1 cellular context compared by ENCODE assay signal in the genomic region with DNA sequence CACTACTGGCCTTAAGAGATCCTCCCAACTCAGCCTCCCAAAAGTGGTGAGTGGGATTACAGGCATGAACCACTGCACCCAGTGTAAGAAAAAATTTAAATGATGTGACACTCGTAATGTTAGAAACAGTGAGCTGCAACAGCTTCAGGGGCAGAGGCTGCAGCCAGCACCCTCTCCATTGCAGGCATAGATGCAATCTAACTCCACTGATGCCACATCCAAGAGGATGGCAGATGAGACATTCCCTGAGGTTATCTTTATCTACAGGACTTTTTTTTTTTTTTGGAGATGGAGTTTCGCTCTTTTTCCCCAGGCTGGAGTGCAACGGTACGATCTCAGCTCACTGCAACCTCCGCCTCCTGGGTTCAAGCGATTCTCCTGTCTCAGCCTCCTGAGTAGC.
TF ChIP-seq lines count a peak whose summit lies in the region.

No MANE protein-coding gene starts in this region.

TF ChIP-seq in SK-N-SH, 30 proteins besides CTCF, POLR2A, EP300 and RAD21 (continued from another document):
- TF ChIP-seq, protein P1, sequence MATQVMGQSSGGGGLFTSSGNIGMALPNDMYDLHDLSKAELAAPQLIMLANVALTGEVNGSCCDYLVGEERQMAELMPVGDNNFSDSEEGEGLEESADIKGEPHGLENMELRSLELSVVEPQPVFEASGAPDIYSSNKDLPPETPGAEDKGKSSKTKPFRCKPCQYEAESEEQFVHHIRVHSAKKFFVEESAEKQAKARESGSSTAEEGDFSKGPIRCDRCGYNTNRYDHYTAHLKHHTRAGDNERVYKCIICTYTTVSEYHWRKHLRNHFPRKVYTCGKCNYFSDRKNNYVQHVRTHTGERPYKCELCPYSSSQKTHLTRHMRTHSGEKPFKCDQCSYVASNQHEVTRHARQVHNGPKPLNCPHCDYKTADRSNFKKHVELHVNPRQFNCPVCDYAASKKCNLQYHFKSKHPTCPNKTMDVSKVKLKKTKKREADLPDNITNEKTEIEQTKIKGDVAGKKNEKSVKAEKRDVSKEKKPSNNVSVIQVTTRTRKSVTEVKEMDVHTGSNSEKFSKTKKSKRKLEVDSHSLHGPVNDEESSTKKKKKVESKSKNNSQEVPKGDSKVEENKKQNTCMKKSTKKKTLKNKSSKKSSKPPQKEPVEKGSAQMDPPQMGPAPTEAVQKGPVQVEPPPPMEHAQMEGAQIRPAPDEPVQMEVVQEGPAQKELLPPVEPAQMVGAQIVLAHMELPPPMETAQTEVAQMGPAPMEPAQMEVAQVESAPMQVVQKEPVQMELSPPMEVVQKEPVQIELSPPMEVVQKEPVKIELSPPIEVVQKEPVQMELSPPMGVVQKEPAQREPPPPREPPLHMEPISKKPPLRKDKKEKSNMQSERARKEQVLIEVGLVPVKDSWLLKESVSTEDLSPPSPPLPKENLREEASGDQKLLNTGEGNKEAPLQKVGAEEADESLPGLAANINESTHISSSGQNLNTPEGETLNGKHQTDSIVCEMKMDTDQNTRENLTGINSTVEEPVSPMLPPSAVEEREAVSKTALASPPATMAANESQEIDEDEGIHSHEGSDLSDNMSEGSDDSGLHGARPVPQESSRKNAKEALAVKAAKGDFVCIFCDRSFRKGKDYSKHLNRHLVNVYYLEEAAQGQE (IDR thresholded peaks at IDR 0.05; ENCODE audit: low read depth, low read length), result no peak
- TF ChIP-seq SMC3 (IDR thresholded peaks at IDR 0.05; ENCODE audit: low read depth, low read length), result no peak
